Comparison of ENCODE assay signal across 8 cellular contexts in the genomic region with DNA sequence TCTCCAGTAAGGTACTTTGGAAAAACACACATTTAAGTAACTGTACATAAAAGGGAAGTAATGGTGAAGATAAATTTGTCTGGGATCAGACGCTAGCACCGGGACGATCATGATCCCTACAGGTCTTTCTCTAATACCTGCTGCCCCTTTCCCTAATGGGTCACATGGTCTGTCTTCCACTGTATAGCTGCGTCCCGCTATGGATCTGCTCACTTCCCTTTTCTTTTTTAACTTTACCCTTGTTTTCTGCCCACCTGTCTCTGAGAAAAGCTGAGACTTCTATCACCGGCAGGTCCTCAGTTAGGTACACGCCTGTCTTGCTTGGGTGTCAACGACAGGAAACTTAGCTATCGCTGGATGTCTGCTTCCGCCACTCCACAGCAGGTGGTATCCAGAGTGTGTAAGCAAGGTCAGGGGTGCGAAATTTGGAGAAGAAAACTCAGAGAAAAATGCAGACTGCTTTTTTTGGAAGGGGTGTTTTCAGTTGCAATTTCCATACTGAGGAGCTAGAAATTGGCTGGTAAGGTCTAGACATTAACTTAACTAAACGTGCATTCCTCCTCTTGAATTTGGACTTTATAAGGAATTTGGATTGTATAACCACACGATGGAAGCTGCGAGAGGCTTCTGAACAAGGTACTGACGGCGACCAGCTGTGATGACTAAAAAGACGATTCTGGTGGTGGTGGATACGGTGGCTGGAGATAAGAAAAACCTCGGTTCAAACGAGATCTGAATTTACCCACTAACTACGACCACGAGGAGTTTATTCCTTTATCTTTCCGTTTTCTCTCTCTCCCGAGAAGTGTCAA. TPM values are rescaled to one million over a fixed set of nuclear protein-coding genes. Genes with fewer than 3 reads are reported as not detected.
DNase-seq lines count a peak whose midpoint lies in the region; ATAC-seq and TF ChIP-seq lines count a peak whose summit lies in the region.

No MANE protein-coding gene starts in this region.

- ATAC-seq in HG02852 (IDR thresholded peaks at IDR 0.05; ENCODE audit: unreplicated experiment): peak; percentile 22

- peak overlapping the region; percentile 72 for H3K9ac ChIP-seq in mucosa of rectum (ENCODE audit: low read depth in 1 of 2, low read length in 2 of 2)

- peak; percentile 32 for DNase-seq in DMS79 treated with DMSO at 0.1 percent for 48 hours (lab: John Stamatoyannopoulos, UW)
- DNase-seq in DMS79 (lab: John Stamatoyannopoulos, UW): no peak
- DNase-seq in SK-N-DZ (ENCODE audit: low spot score): peak; percentile 18
- peak; percentile 39 for DNase-seq in choroid plexus epithelial cell (ENCODE audit: low read depth)
- DNase-seq in vagina (ENCODE audit: extremely low spot score in 2 of 2): no peak
- DNase-seq in cerebellum (ENCODE audit: low spot score): no peak

- H3K36me3 ChIP-seq in mucosa of rectum (ENCODE audit: control insufficient read depth in 2 of 2, insufficient read depth in 2 of 2, low read length in 2 of 2) (no peaks in the 10 kb centered on the region), vagina (no peaks in the 10 kb centered on the region)

- no peak for TF ChIP-seq CTCF in choroid plexus epithelial cell (conservative IDR thresholded peaks at IDR 0.05; ENCODE audit: low read depth, low read length)
- no peak for TF ChIP-seq CTCF in vagina (IDR thresholded peaks at IDR 0.05)

- peak overlapping the region; percentile 98 to 99 for H3K27ac ChIP-seq in mucosa of rectum (ENCODE audit: low read depth in 2 of 2, low read length in 2 of 2)
- H3K27ac ChIP-seq in vagina: peak overlapping the region; percentile 93

- H3K4me3 ChIP-seq in choroid plexus epithelial cell (ENCODE audit: low read depth, low read length) (peak overlapping the region; percentile 80), mucosa of rectum (ENCODE audit: low read length in 2 of 2) (peak overlapping the region; percentile 85 to 90), vagina (peak overlapping the region; percentile 79 to 99)

- peaks cover 22 to 26% of the 10 kb centered on the region in 2 donors for H3K4me1 ChIP-seq in mucosa of rectum (ENCODE audit: control insufficient read depth in 2 of 2, insufficient read depth in 2 of 2, low read length in 2 of 2)
- H3K4me1 ChIP-seq in vagina: peaks cover 41% of the 10 kb centered on the region

- H3K9me3 ChIP-seq in mucosa of rectum (ENCODE audit: control insufficient read depth in 2 of 2, low read length in 2 of 2) (no peaks in the 10 kb centered on the region), vagina (no peaks in the 10 kb centered on the region)

- no peak for TF ChIP-seq POLR2A in vagina (IDR thresholded peaks at IDR 0.05)

- H3K27me3 ChIP-seq in mucosa of rectum (ENCODE audit: control insufficient read depth in 2 of 2, insufficient read depth in 2 of 2, low read length in 2 of 2) (no peaks in the 10 kb centered on the region), vagina (no peaks in the 10 kb centered on the region)

- intact Hi-C loops in vagina (cut with DNase I): no loop called here

RNA-seq across cellular contexts. Expression of a gene that starts 1.1 kb away (rescaled TPM):
- 16.3 and 21.2 TPM in 2 replicates for polyA plus RNA-seq in SK-N-DZ (2014; cell fraction: cytosol; rRNA removed)
- polyA plus RNA-seq in SK-N-DZ (2014; cell fraction: nucleus; rRNA removed): 25.5 and 31.4 TPM in 2 replicates
- total RNA-seq in vagina (23.1 TPM), cerebellum (48.3 TPM)

Comparison
In these comparisons a context has a peak if more than half of its experiments do, and no peak if none do; other contexts are left out.
1. DNase-seq: peak in DMS79 treated with DMSO at 0.1 percent for 48 hours (single experiment), SK-N-DZ (single experiment) and choroid plexus epithelial cell (single experiment); none in DMS79 (single experiment), vagina (0 of 2) and cerebellum (single experiment).
2. Peak in every context shown above with its lines, with median percentiles within 50 percentile points of each other: H3K4me3 ChIP-seq.